17 cellular contexts compared by ENCODE assay signal in genomic region chr4:184587746-184588145, GRCh38.
DNase-seq lines count a peak whose midpoint lies in the region; ATAC-seq, FAIRE-seq and TF ChIP-seq lines count a peak whose summit lies in the region.
"Had no signal": no experiment of that assay in that cellular context is flagged by ENCODE, and none has a peak within 500 bp of the region (broad histone marks: within the 10 kb centered on the region; RNA-seq: fewer than 3 reads in every experiment).

No MANE protein-coding gene starts in this region.

- DNase-seq in Ammon's horn (ENCODE audit: low spot score) (peak; percentile 42), H1 (ENCODE audit: low read depth in 1 of 2, low spot score in 2 of 2) (no peak), osteoblast (ENCODE audit: insufficient read length, low spot score, missing footprints) (peak; percentile 31), superior temporal gyrus (ENCODE audit: extremely low spot score) (peak; percentile 22), left lung (no peak), T-helper 17 cell (no peak)
- DNase-seq: 8988T; Calu3; CD8-positive, alpha-beta T cell; DND-41; EL; HCEC 1CT had no signal

- no peaks in the 10 kb centered on the region for H3K36me3 Mint-ChIP-seq in T-helper 17 cell (ENCODE audit: low read depth)
- H3K36me3 Mint-ChIP-seq: CD8-positive, alpha-beta T cell had no signal

- ATAC-seq in GM21576 (IDR thresholded peaks at IDR 0.05; ENCODE audit: unreplicated experiment) (no peak), left lung (no peak), T-helper 17 cell (no peak)
- ATAC-seq: CD8-positive, alpha-beta T cell; GM12878 had no signal

- H4K5ac ChIP-seq in H1 (ENCODE audit: insufficient read length, low read depth, low read length): no peak overlapping the region

- no peaks in the 10 kb centered on the region for H3K79me1 ChIP-seq in H1 (ENCODE audit: low read depth, low read length)

- H3K4me2 ChIP-seq in H1 (ENCODE audit: insufficient read depth in 1 of 2, low read depth in 2 of 2, low read length in 2 of 2) (no peak overlapping the region), osteoblast (ENCODE audit: insufficient read depth, low read length) (no peak overlapping the region)
- H3K4me2 ChIP-seq: BLaER1 treated with 17β-estradiol and CSF1 and Interleukin-3, amounts not matched to agents 10 nM and 100 nM had no signal

- no peak overlapping the region for H3K4ac ChIP-seq in H1 (replicated peaks; ENCODE audit: insufficient read length, low read depth, low read length)

- H3K79me2 ChIP-seq in H1 (ENCODE audit: control insufficient read depth in 1 of 2, insufficient read depth in 2 of 2, low read length in 2 of 2) (no peaks in the 10 kb centered on the region), osteoblast (ENCODE audit: insufficient read depth, low read length) (no peaks in the 10 kb centered on the region)

- FAIRE-seq in H1 (lab: Jason Lieb, UNC): no peak
- FAIRE-seq: GM12878, H54 had no signal

- TF ChIP-seq EP300 in H1 (IDR thresholded peaks at IDR 0.05; ENCODE audit: borderline replicate concordance in 1 of 2, low read depth in 2 of 2, low read length in 2 of 2): no peak

- POLR2A ChIA-PET in H1 (lab: Charles Lee; ENCODE audit: partially characterized antibody): no interaction called here

- H3K56ac ChIP-seq in H1 (replicated peaks; ENCODE audit: insufficient read length, low read depth, low read length): no peak overlapping the region

- H3K4me1 Mint-ChIP-seq in T-helper 17 cell: peaks cover 14% of the 10 kb centered on the region

- H3K9me3 ChIP-seq in H1 (ENCODE audit: insufficient read depth in 2 of 2, low read depth in 1 of 2, low read length in 1 of 2) (no peaks in the 10 kb centered on the region; a peak in 1 of 4 replicates), osteoblast (ENCODE audit: low read depth, low read length) (no peaks in the 10 kb centered on the region), left lung (no peaks in the 10 kb centered on the region), T-helper 17 cell (ENCODE audit: control insufficient read depth, low read length, poor library complexity, severe bottlenecking) (no peaks in the 10 kb centered on the region)

- WGBS in H1 (ENCODE audit: extremely low coverage in 1 of 2, insufficient coverage in 1 of 2, insufficient read length in 1 of 2, insufficient replicate concordance in 2 of 2, low coverage in 1 of 2, low lambda C conversion rate in 2 of 2, missing lambda C conversion rate in 1 of 2), 2 experiments: 93% methylated on average over 3 of the region's 3 CpGs; no CpG with 5 or more reads in 1 of the 2 experiments

- H2BK5ac ChIP-seq in H1 (ENCODE audit: low read depth, low read length): no peak overlapping the region

- H2AK5ac ChIP-seq in H1 (ENCODE audit: low read depth, low read length): no peak overlapping the region

- TF ChIP-seq RAD21 in H1 (IDR thresholded peaks at IDR 0.05 in 1 of 2, conservative IDR thresholded peaks at IDR 0.05 in 1 of 2; ENCODE audit: low read depth in 2 of 2, low read length in 2 of 2): no peak

- CTCF ChIA-PET in H1 (lab: Charles Lee; ENCODE audit: partially characterized antibody): interaction anchor here (0.7 to 1.3 kb wide), 4 partner anchors 11 to 300 kb away, joined by 3 to 5 read pairs (median 3); no protein-coding TSS in a partner anchor

- no peak for TF ChIP-seq POLR2A in H1 (IDR thresholded peaks at IDR 0.05; ENCODE audit: control extremely low read depth in 1 of 2, low read depth in 2 of 2, low read length in 2 of 2)

- H2BK120ac ChIP-seq in H1 (replicated peaks; ENCODE audit: low read depth, low read length): no peak overlapping the region

- no peak overlapping the region for H3K9ac ChIP-seq in H1 (replicated peaks in 1 of 4; ENCODE audit: extremely low read depth in 1 of 4, low read depth in 3 of 4, low read length in 3 of 4)
- H3K9ac ChIP-seq: BLaER1 treated with 17β-estradiol and CSF1 and Interleukin-3, amounts not matched to agents 10 nM and 100 nM had no signal

- H2BK15ac ChIP-seq in H1 (ENCODE audit: low read length): no peak overlapping the region

- H3K23ac ChIP-seq in H1 (ENCODE audit: insufficient read length): no peak overlapping the region

- H3K36me3 ChIP-seq in H1 (ENCODE audit: control insufficient read depth in 2 of 4, insufficient read depth in 4 of 4, low read length in 3 of 4) (no peaks in the 10 kb centered on the region), osteoblast (ENCODE audit: insufficient read depth, low read length) (no peaks in the 10 kb centered on the region), left lung (no peaks in the 10 kb centered on the region)
- H3K36me3 ChIP-seq: BLaER1 treated with 17β-estradiol and CSF1 and Interleukin-3, amounts not matched to agents 10 nM and 100 nM had no signal

- H3K4me3 Mint-ChIP-seq in T-helper 17 cell: no peak overlapping the region
- H3K4me3 Mint-ChIP-seq: B cell; CD8-positive, alpha-beta T cell had no signal

- H2BK12ac ChIP-seq in H1 (ENCODE audit: low read depth, low read length): no peak overlapping the region

- no peaks in the 10 kb centered on the region for H3K27me3 Mint-ChIP-seq in T-helper 17 cell
- H3K27me3 Mint-ChIP-seq: B cell had no signal

- no peak overlapping the region for H4K91ac ChIP-seq in H1 (replicated peaks; ENCODE audit: insufficient read length, low read length)

- no peak overlapping the region for H3K14ac ChIP-seq in H1 (ENCODE audit: insufficient read length)

- H2BK20ac ChIP-seq in H1 (ENCODE audit: low read length): no peak overlapping the region

- H3K27ac ChIP-seq in H1 (ENCODE audit: low read depth, low read length) (no peak overlapping the region), osteoblast (ENCODE audit: low read depth, low read length) (no peak overlapping the region), left lung (no peak overlapping the region)
- H3K27ac ChIP-seq: BLaER1 treated with 17β-estradiol and CSF1 and Interleukin-3, amounts not matched to agents 10 nM and 100 nM had no signal

- intact Hi-C loops in left lung (cut with DNase I): no loop called here

- H3K4me1 ChIP-seq in H1 (replicated peaks in 1 of 4; ENCODE audit: control insufficient read depth in 3 of 4, insufficient read depth in 4 of 4, low read length in 3 of 4) (no peaks in the 10 kb centered on the region), osteoblast (ENCODE audit: insufficient read depth, low read length) (peaks cover 11% of the 10 kb centered on the region), left lung (no peaks in the 10 kb centered on the region)

- no peak overlapping the region for H3K27ac Mint-ChIP-seq in T-helper 17 cell
- H3K27ac Mint-ChIP-seq: B cell; CD8-positive, alpha-beta T cell had no signal

- H2AFZ ChIP-seq in H1 (ENCODE audit: low read length) (peak overlapping the region; percentile 67; the same call in 1 of the 2 replicates), osteoblast (ENCODE audit: low read length) (no peak overlapping the region)

- H3K4me3 ChIP-seq in H1 (ENCODE audit: extremely low read depth in 1 of 4, insufficient read depth in 2 of 4, low read depth in 3 of 4, low read length in 4 of 4) (no peak overlapping the region), osteoblast (ENCODE audit: insufficient read depth, low read length) (no peak overlapping the region), left lung (no peak overlapping the region)
- H3K4me3 ChIP-seq: BLaER1 treated with 17β-estradiol and CSF1 and Interleukin-3, amounts not matched to agents 10 nM and 100 nM; GM12878 had no signal

- H3K18ac ChIP-seq in H1 (ENCODE audit: extremely low read depth, low read length): no peak overlapping the region

- H3K23me2 ChIP-seq in H1 (ENCODE audit: low read depth, low read length): no peaks in the 10 kb centered on the region

- H4K20me1 ChIP-seq in H1 (replicated peaks in 1 of 2; ENCODE audit: control insufficient read depth in 1 of 2, insufficient read depth in 2 of 2, low read length in 2 of 2) (no peaks in the 10 kb centered on the region), osteoblast (ENCODE audit: insufficient read depth, low read length) (no peaks in the 10 kb centered on the region)
- H4K20me1 ChIP-seq: BLaER1 treated with 17β-estradiol and CSF1 and Interleukin-3, amounts not matched to agents 10 nM and 100 nM had no signal

- TF ChIP-seq CTCF in H1 (IDR thresholded peaks at IDR 0.05; ENCODE audit: control extremely low read depth in 1 of 3, insufficient read depth in 1 of 3, low read depth in 1 of 3, low read length in 3 of 3) (no peak), osteoblast (IDR thresholded peaks at IDR 0.05; ENCODE audit: extremely low read depth, low read depth, low read length) (no peak), left lung (IDR thresholded peaks at IDR 0.05) (no peak)

- H3K27me3 ChIP-seq in H1 (replicated peaks in 1 of 4; ENCODE audit: control insufficient read depth in 3 of 4, extremely low read depth in 1 of 4, insufficient read depth in 3 of 4, low read length in 3 of 4) (no peaks in the 10 kb centered on the region), osteoblast (ENCODE audit: insufficient read depth, low read length) (no peaks in the 10 kb centered on the region), left lung (no peaks in the 10 kb centered on the region)
- H3K27me3 ChIP-seq: BLaER1 treated with 17β-estradiol and CSF1 and Interleukin-3, amounts not matched to agents 10 nM and 100 nM had no signal

- H4K8ac ChIP-seq in H1 (ENCODE audit: extremely low read depth, insufficient read depth, low read length): no peak overlapping the region

TF ChIP-seq in H1, 55 proteins besides CTCF, POLR2A, EP300 and RAD21 (continues in another document):
- TF ChIP-seq NANOG (IDR thresholded peaks at IDR 0.05; ENCODE audit: insufficient read depth, low read depth, low read length, poor library complexity, severe bottlenecking): no peak
- TF ChIP-seq ASH2L (IDR thresholded peaks at IDR 0.05; ENCODE audit: low read length): no peak
- no peak for TF ChIP-seq SUZ12 (IDR thresholded peaks at IDR 0.05; ENCODE audit: low read length)
- no peak for TF ChIP-seq SAP30 (IDR thresholded peaks at IDR 0.05; ENCODE audit: insufficient read depth, insufficient replicate concordance, low read length)
- TF ChIP-seq POU5F1 (IDR thresholded peaks at IDR 0.05; ENCODE audit: low read depth, low read length): no peak
- TF ChIP-seq BCL11A (IDR thresholded peaks at IDR 0.05; ENCODE audit: low read depth in 2 of 2, low read length in 2 of 2): no peak
- no peak for TF ChIP-seq ATF3 (IDR thresholded peaks at IDR 0.05; ENCODE audit: insufficient read depth, low read depth, low read length)

Comparison
In these comparisons a context has a peak if more than half of its experiments do, and no peak if none do; other contexts are left out.
1. DNase-seq: peak in Ammon's horn (single experiment), osteoblast (single experiment) and superior temporal gyrus (single experiment); none in H1 (0 of 2), left lung (0 of 2) and T-helper 17 cell (0 of 3).